9 cellular contexts compared by ENCODE assay signal in the genomic region with DNA sequence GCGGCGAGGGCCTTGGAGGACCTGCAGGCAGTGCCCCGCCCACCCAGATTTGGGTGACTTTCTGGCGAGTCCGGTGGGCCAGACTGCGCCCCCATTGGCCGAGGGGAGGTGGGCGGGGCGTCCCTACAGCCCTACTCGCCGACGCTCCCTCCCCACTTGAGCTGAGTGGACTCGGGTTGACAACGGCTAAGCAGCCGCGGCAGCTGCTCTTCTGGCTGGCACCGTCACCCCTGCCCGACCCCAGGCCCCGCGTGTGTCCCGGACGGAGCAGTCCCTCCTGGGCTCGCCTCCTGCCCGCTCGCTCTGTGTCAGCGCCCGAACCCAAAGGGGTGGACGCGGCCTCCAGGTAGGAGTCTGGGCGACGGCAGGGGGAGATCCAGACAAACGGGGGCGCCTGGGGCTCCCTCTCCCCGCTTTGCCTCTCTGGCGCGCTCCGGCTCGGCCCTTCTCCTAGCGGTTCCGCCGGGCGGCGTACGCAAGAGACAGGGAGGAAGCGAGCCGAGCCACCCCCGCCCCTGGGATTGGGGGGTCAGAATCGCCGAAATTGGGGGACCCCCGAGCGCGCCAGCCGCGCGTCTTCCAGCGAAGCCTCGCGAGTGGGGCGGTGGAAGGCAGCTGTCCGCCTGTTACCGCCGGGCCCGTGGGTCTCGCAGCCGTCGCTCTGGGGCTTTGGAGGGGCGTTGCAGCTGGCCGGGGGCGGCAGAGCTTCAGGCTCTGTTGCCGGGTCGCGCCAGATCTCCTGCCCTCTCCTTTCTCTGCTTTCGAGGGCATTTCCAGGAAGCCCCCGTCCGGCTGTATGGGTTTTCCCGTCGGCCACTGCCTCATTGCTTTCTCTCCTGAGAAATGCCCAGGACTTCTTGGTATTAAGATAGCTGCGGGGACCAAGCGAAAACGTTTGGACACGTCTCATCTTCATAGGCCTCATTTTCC. TPM values are rescaled to one million over a fixed set of nuclear protein-coding genes. Genes with fewer than 3 reads are reported as not detected.
DNase-seq lines count a peak whose midpoint lies in the region; ATAC-seq and TF ChIP-seq lines count a peak whose summit lies in the region.
"Had no signal": no experiment of that assay in that cellular context is flagged by ENCODE, and none has a peak within 500 bp of the region (broad histone marks: within the 10 kb centered on the region; RNA-seq: fewer than 3 reads in every experiment).

No MANE protein-coding gene starts in this region.

- no peak overlapping the region for H3K9ac ChIP-seq in iPS-20b (ENCODE audit: low read depth, low read length)

- H3K27me3 ChIP-seq in breast epithelium = peaks cover 0 to 62% of the 10 kb centered on the region in 2 donors
- H3K27me3 ChIP-seq in iPS-20b (ENCODE audit: insufficient read depth, low read length) = peaks cover 33% of the 10 kb centered on the region

- TF ChIP-seq POLR2A in breast epithelium (IDR thresholded peaks at IDR 0.05) = no peak

- H3K4me3 ChIP-seq in breast epithelium (peak overlapping the region; percentile 58 to 73 (median 60)), iPS-20b (ENCODE audit: low read length) (peak overlapping the region; percentile 62; the same call in 1 of the 2 replicates)

- H3K4me1 ChIP-seq in breast epithelium = no peaks in the 10 kb centered on the region
- peaks cover 12% of the 10 kb centered on the region for H3K4me1 ChIP-seq in iPS-20b (ENCODE audit: insufficient read depth, low read length)

- peak; percentile 59 for ATAC-seq in GM19438 (IDR thresholded peaks at IDR 0.05; ENCODE audit: low read depth, unreplicated experiment)
- ATAC-seq: HCT116 had no signal

- peak; percentile 73 for DNase-seq in Ammon's horn (ENCODE audit: low spot score)
- peak; percentile 47 for DNase-seq in NOMO-1 treated with DMSO at 0.1 percent for 48 hours (lab: John Stamatoyannopoulos, UW; ENCODE audit: unreplicated experiment)
- DNase-seq in breast epithelium (ENCODE audit: low spot score in 2 of 2) = peak in 1 of 2 donors; percentile 38
- DNase-seq in retina = peak; percentile 77
- no peak for DNase-seq in HT-29 (ENCODE audit: low spot score)
- no peak for DNase-seq in SW 1271 (lab: John Stamatoyannopoulos, UW)

- peak overlapping the region; percentile 21 to 81 for H3K27ac ChIP-seq in breast epithelium
- H3K27ac ChIP-seq in iPS-20b (ENCODE audit: low read length) = no peak overlapping the region

- intact Hi-C loops in breast epithelium (cut with DNase I; ENCODE audit: low total_unique reads) = loop anchor here (1.0 kb wide), 1 partner anchor 41 kb away; no protein-coding TSS in a partner anchor

- H3K9me3 ChIP-seq in breast epithelium (no peaks in the 10 kb centered on the region), iPS-20b (ENCODE audit: insufficient read depth, low read depth, low read length) (no peaks in the 10 kb centered on the region)

- H3K36me3 ChIP-seq in breast epithelium = no peaks in the 10 kb centered on the region
- no peaks in the 10 kb centered on the region for H3K36me3 ChIP-seq in iPS-20b (ENCODE audit: insufficient read depth, low read depth, low read length)

- no peak for TF ChIP-seq CTCF in breast epithelium (IDR thresholded peaks at IDR 0.05)

RNA-seq across cellular contexts. Expression of gene STARD8, which starts 46.3 kb away (rescaled TPM):
- total RNA-seq in breast epithelium = 10 to 100 TPM in 1 of 3 donors, 1 to 10 TPM in 2; 6.4 to 18.7 (median 9.2) TPM
- 0.97 and 1.1 TPM in 2 replicates for total RNA-seq in HT-29 (2014; rRNA removed; shearing (Covaris generic))

Comparison
In these comparisons a context has a peak if more than half of its experiments do, and no peak if none do; other contexts are left out.
1. DNase-seq: peak in Ammon's horn (single experiment), NOMO-1 treated with DMSO at 0.1 percent for 48 hours (single experiment) and retina (single experiment); none in HT-29 (single experiment) and SW 1271 (0 of 2).